ENCODE assay signal across 8 cellular contexts in the genomic region with DNA sequence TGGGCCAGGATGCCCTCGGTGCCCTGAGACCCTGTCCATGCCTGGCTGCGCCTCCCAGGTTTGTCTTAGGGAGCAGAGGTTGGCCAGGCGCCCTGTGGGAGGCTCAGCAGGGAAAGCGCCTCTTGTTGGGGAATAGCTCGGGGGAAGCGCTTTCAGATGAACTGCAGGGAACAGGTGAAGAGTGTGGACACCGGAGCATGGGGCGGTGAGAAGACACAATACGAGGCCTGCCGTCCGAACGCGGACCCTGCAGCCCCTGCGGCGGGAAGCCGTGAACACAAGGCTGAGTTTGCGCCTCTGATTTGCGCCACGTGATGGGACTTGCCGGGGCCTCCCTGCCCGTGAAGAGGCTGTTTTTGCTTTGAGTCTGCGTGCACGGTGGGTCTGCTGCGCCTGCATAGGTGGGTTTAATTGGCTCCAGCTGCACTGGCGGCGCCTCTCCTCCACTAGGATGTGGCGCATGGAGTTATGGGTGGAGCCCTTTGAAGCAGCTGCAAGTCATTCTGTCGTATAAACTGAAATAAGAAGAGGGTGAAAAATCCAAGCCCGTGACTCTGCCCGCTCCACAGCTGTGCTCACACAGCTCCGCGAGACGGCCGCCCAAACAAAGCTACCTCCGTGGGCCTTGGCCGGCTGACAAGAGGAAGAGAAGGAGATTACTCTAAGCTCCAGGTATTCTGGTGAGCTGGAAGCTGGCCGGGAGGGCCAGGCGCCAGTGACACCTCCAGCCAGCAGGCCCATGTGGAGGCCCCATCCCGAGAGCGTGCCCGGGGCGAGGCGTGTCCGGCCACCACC.
DNase-seq lines count a peak whose midpoint lies in the region; ATAC-seq and TF ChIP-seq lines count a peak whose summit lies in the region.

No MANE protein-coding gene starts in this region.

- ATAC-seq in left ventricle myocardium superior (peak; percentile 65), HG03159 (IDR thresholded peaks at IDR 0.05; ENCODE audit: unreplicated experiment) (no peak)

- intact Hi-C loops in left ventricle myocardium superior (cut with micrococcal nuclease), result no loop called here
- intact Hi-C loops in thyroid gland (cut with DNase I), result no loop called here

- peak overlapping the region; percentile 81 to 93 (median 82) for H3K27ac ChIP-seq in thyroid gland

- peaks cover 26 to 33% of the 10 kb centered on the region in 2 donors for H3K4me1 ChIP-seq in thyroid gland

- no peaks in the 10 kb centered on the region for H3K27me3 ChIP-seq in thyroid gland

- TF ChIP-seq POLR2A in thyroid gland (IDR thresholded peaks at IDR 0.05), result no peak

- TF ChIP-seq CTCF in WI38 (IDR thresholded peaks at IDR 0.05; ENCODE audit: low read depth, low read length) (0 out of 2 replicates have a peak, but pooled peaks have one; percentile 13), thyroid gland (IDR thresholded peaks at IDR 0.05) (peak in 4 of 6 experiments; percentile 30 to 49 (median 36))

- H3K9me3 ChIP-seq in thyroid gland, result no peaks in the 10 kb centered on the region

- peak; percentile 23 for DNase-seq in activated CD4-positive, CD25-positive, alpha-beta regulatory T cell treated with anti-CD3 and anti-CD28 coated beads, Interleukin-2, amount 50 U/mL, for 72 hours
- DNase-seq in activated CD4-positive, CD25-positive, alpha-beta regulatory T cell (lab: John Stamatoyannopoulos, UW), result no peak
- DNase-seq in left ventricle myocardium superior, result peak; percentile 80
- DNase-seq in thyroid gland, result peak; percentile 94 to 97
- no peak for DNase-seq in NCI-H526 (lab: John Stamatoyannopoulos, UW)
- no peak for DNase-seq in NK-92 treated with Interleukin-12 subunit alpha and Interleukin-12 subunit beta, amount 100 ng/mL, for 24 hours (lab: John Stamatoyannopoulos, UW)

- H3K36me3 ChIP-seq in thyroid gland, result no peaks in the 10 kb centered on the region

- WGBS in thyroid gland, 2 donors, result 33 to 46% methylated on average over 21 to 32 of the region's 44 CpGs

- no peak overlapping the region for H3K4me3 ChIP-seq in WI38 (ENCODE audit: low read depth, low read length)
- no peak overlapping the region for H3K4me3 ChIP-seq in thyroid gland (replicated peaks in 1 of 3)

Comparison
In these comparisons a context has a peak if more than half of its experiments do, and no peak if none do; other contexts are left out.
1. DNase-seq: peak in activated CD4-positive, CD25-positive, alpha-beta regulatory T cell treated with anti-CD3 and anti-CD28 coated beads, Interleukin-2, amount 50 U/mL, for 72 hours (single experiment), left ventricle myocardium superior (single experiment) and thyroid gland (2 of 2); none in activated CD4-positive, CD25-positive, alpha-beta regulatory T cell (0 of 4), NCI-H526 (0 of 2) and NK-92 treated with Interleukin-12 subunit alpha and Interleukin-12 subunit beta, amount 100 ng/mL, for 24 hours (single experiment).